Comparison of ENCODE assay signal across 28 cellular contexts in the genomic region with DNA sequence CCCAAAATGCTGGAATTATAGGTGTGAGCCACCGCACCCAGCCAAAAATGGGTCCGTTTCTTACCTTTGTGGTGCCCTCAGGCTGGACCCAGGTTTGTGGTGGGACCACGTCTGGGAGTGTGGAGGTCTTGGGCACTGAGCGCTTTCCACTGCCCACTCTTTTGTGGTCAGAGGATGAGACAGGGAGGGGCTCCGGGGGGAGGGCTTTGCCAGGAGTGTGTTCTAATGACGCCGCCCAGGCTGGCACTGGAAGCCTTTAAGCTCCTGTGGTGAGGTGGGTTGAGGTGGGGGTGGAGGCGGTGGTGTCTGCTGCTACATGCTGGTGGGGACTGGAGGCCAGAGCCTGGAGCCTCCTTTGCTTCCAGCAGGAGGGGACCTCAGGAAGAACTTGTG. TPM values are rescaled to one million over a fixed set of nuclear protein-coding genes. Genes with fewer than 3 reads are reported as not detected.
DNase-seq lines count a peak whose midpoint lies in the region; ATAC-seq, FAIRE-seq and TF ChIP-seq lines count a peak whose summit lies in the region.
"Had no signal": no experiment of that assay in that cellular context is flagged by ENCODE, and none has a peak within 500 bp of the region (broad histone marks: within the 10 kb centered on the region; RNA-seq: fewer than 3 reads in every experiment).

No MANE protein-coding gene starts in this region.

- H2AFZ ChIP-seq in trophoblast cell (ENCODE audit: insufficient read depth, low read length, poor library complexity) (no peak overlapping the region), HepG2 (ENCODE audit: low read length) (no peak overlapping the region)
- H2AFZ ChIP-seq: parathyroid adenoma had no signal

- H2BK5ac ChIP-seq in trophoblast cell (ENCODE audit: low read depth, low read length, poor library complexity), result no peak overlapping the region

- FAIRE-seq in HepG2 (lab: Jason Lieb, UNC), result no peak
- FAIRE-seq: HTR-8/SVneo had no signal

- peaks cover 32% of the 10 kb centered on the region for H3K4me1 ChIP-seq in BLaER1
- no peaks in the 10 kb centered on the region for H3K4me1 ChIP-seq in HEK293 (ENCODE audit: control insufficient read depth, insufficient read depth, low read length)
- peaks cover 13% of the 10 kb centered on the region for H3K4me1 ChIP-seq in endodermal cell (ENCODE audit: control insufficient read depth, insufficient read depth, low read length)
- H3K4me1 ChIP-seq in trophoblast cell (ENCODE audit: control insufficient read depth in 1 of 2, insufficient read depth in 2 of 2, low read length in 2 of 2), result peaks cover 5 to 17% of the 10 kb centered on the region in 2 experiments
- H3K4me1 ChIP-seq in HepG2 (ENCODE audit: insufficient read depth, low read length), result no peaks in the 10 kb centered on the region
- H3K4me1 ChIP-seq in stomach, result no peaks in the 10 kb centered on the region
- H3K4me1 ChIP-seq: body of pancreas, parathyroid adenoma had no signal

- in situ Hi-C loops in HepG2 (cut with HindIII; ENCODE audit: extremely low pct_ligation_motif_present, low pct_unique_long_range_greater_than_20kb), result no loop called here

- no peak overlapping the region for H2BK120ac ChIP-seq in trophoblast cell (ENCODE audit: insufficient read depth, low read length, poor library complexity)

- H3K4ac ChIP-seq in trophoblast cell (ENCODE audit: low read depth, low read length), result no peak overlapping the region

- no peak overlapping the region for H4K12ac ChIP-seq in trophoblast cell (ENCODE audit: low read depth, low read length)

- ATAC-seq in HG02763 (IDR thresholded peaks at IDR 0.05; ENCODE audit: unreplicated experiment) (no peak), HG02623 (IDR thresholded peaks at IDR 0.05; ENCODE audit: unreplicated experiment) (no peak), HepG2 (no peak)
- ATAC-seq: activated CD4-positive, alpha-beta T cell treated with anti-CD3 and anti-CD28 coated beads for 36 hours; activated T-cell treated with anti-CD3 and anti-CD28 coated beads, Interleukin-2, amount 50 U/mL, for 4 hours; body of pancreas; stimulated activated naive CD8-positive, alpha-beta T cell treated with anti-CD3 and anti-CD28 coated beads, Interleukin-15, amount 100 ng/mL, for 72 hours had no signal

- H3K14ac ChIP-seq in trophoblast cell (ENCODE audit: low read length), result no peak overlapping the region

- H3K27ac ChIP-seq in BLaER1 (0 out of 2 replicates have a peak overlapping the region, but pooled peaks have one; percentile 0), HEK293 (ENCODE audit: extremely low read depth, low read depth, low read length) (no peak overlapping the region), endodermal cell (ENCODE audit: low read depth, low read length) (no peak overlapping the region), trophoblast cell (ENCODE audit: low read depth, low read length) (no peak overlapping the region), HepG2 (ENCODE audit: extremely low read length, insufficient read depth, low read length) (no peak overlapping the region), stomach (no peak overlapping the region)
- H3K27ac ChIP-seq: body of pancreas, parathyroid adenoma, RWPE1, SK-N-MC, thyroid gland had no signal

- peak overlapping the region; percentile 12 for H4K91ac ChIP-seq in trophoblast cell (ENCODE audit: low read depth, low read length)

- H3K36me3 Mint-ChIP-seq in endodermal cell (ENCODE audit: low read depth), result no peaks in the 10 kb centered on the region

- H3K4me3 Mint-ChIP-seq in endodermal cell, result no peak overlapping the region
- H3K4me3 Mint-ChIP-seq: activated CD4-positive, alpha-beta T cell treated with anti-CD3 and anti-CD28 coated beads for 36 hours; activated T-cell treated with anti-CD3 and anti-CD28 coated beads, Interleukin-2, amount 50 U/mL, for 4 hours; B cell; stimulated activated naive CD8-positive, alpha-beta T cell treated with anti-CD3 and anti-CD28 coated beads, Interleukin-15, amount 100 ng/mL, for 72 hours had no signal

- no peaks in the 10 kb centered on the region for H3K27me3 Mint-ChIP-seq in endodermal cell (ENCODE audit: insufficient read depth)
- H3K27me3 Mint-ChIP-seq: activated CD4-positive, alpha-beta T cell treated with anti-CD3 and anti-CD28 coated beads for 36 hours; B cell; stimulated activated naive CD8-positive, alpha-beta T cell treated with anti-CD3 and anti-CD28 coated beads, Interleukin-15, amount 100 ng/mL, for 72 hours had no signal

- CTCF ChIA-PET in HEK293 (lab: Yijun Ruan, JAX) (interaction anchor here (0.6 to 0.9 kb wide), 3 partner anchors 8 to 256 kb away, joined by 3 read pairs; no protein-coding TSS in a partner anchor), HepG2 (lab: Yijun Ruan, JAX; ENCODE audit: low intra/inter-chr PET ratio, low total read pairs) (no interaction called here)

- no peak overlapping the region for H2BK12ac ChIP-seq in trophoblast cell (ENCODE audit: low read length)

- POLR2A ChIA-PET in HEK293 (lab: Yijun Ruan, JAX), result interaction anchor here (1.5 kb wide), 1 partner anchor 8 kb away, joined by 5 read pairs; no protein-coding TSS in a partner anchor
- POLR2A ChIA-PET in HepG2 (lab: Yijun Ruan, JAX), result no interaction called here

- H3K23ac ChIP-seq in trophoblast cell (ENCODE audit: low read length), result no peak overlapping the region

- H3K18ac ChIP-seq in trophoblast cell (ENCODE audit: low read length), result no peak overlapping the region

- H3K4me3 ChIP-seq in BLaER1, result no peak overlapping the region
- no peak overlapping the region for H3K4me3 ChIP-seq in HEK293 (ENCODE audit: low read depth, low read length)
- no peak overlapping the region for H3K4me3 ChIP-seq in endodermal cell (ENCODE audit: low read length)
- H3K4me3 ChIP-seq in trophoblast cell (ENCODE audit: low read depth, low read length), result no peak overlapping the region
- no peak overlapping the region for H3K4me3 ChIP-seq in HepG2 (replicated peaks in 1 of 3; ENCODE audit: insufficient read depth in 1 of 3, low read depth in 2 of 3, low read length in 3 of 3)
- H3K4me3 ChIP-seq in stomach, result no peak overlapping the region
- H3K4me3 ChIP-seq: body of pancreas, SK-N-MC, thyroid gland had no signal

- H3K27me3 ChIP-seq in BLaER1 (no peaks in the 10 kb centered on the region), endodermal cell (ENCODE audit: control insufficient read depth, insufficient read depth, low read length, poor library complexity, severe bottlenecking) (no peaks in the 10 kb centered on the region), trophoblast cell (ENCODE audit: insufficient read depth, low read length) (no peaks in the 10 kb centered on the region), HepG2 (ENCODE audit: control insufficient read depth in 1 of 2, insufficient read depth in 2 of 2, low read length in 2 of 2) (0 out of 5 replicates have a peak, but pooled peaks cover 0 to 10% of the 10 kb centered on the region in 2 experiments), stomach (no peaks in the 10 kb centered on the region)
- H3K27me3 ChIP-seq: body of pancreas, thyroid gland had no signal

- H3K27ac Mint-ChIP-seq in endodermal cell, result no peak overlapping the region
- H3K27ac Mint-ChIP-seq: activated CD4-positive, alpha-beta T cell treated with anti-CD3 and anti-CD28 coated beads for 36 hours; B cell; stimulated activated naive CD8-positive, alpha-beta T cell treated with anti-CD3 and anti-CD28 coated beads, Interleukin-15, amount 100 ng/mL, for 72 hours had no signal

- H4K20me1 ChIP-seq in BLaER1, result peaks cover 12% of the 10 kb centered on the region; the same call in 1 of the 2 replicates
- H4K20me1 ChIP-seq in HepG2 (ENCODE audit: insufficient read depth, low read length), result no peaks in the 10 kb centered on the region

- DNase-seq in endodermal cell (peak; percentile 49), trophoblast cell (no peak), HepG2 (ENCODE audit: low spot score) (no peak), stomach (no peak)
- DNase-seq: activated CD4-positive, alpha-beta T cell treated with anti-CD3 and anti-CD28 coated beads for 36 hours; activated T-cell treated with anti-CD3 and anti-CD28 coated beads, Interleukin-2, amount 50 U/mL, for 4 hours; body of pancreas; cerebellar nuclear complex; islet precursor cell; KG1; MM.1S; NCI-H1417; NCI-H2081 treated with DMSO at 0.1 percent for 48 hours; NCI-H345; NCI-H82; right cardiac atrium; stimulated activated CD4-positive, alpha-beta T cell treated with anti-CD3 and anti-CD28 coated beads, Interleukin-15, amount 100 ng/mL, for 24 hours; stimulated activated naive CD8-positive, alpha-beta T cell treated with anti-CD3 and anti-CD28 coated beads, Interleukin-15, amount 100 ng/mL, for 72 hours; thyroid gland had no signal

- no peak overlapping the region for H4K8ac ChIP-seq in trophoblast cell (ENCODE audit: low read depth, low read length)

- no peaks in the 10 kb centered on the region for H3K9me3 Mint-ChIP-seq in endodermal cell
- H3K9me3 Mint-ChIP-seq: activated T-cell treated with anti-CD3 and anti-CD28 coated beads, Interleukin-2, amount 50 U/mL, for 4 hours; stimulated activated naive CD8-positive, alpha-beta T cell treated with anti-CD3 and anti-CD28 coated beads, Interleukin-15, amount 100 ng/mL, for 72 hours had no signal

- H3K9ac ChIP-seq in BLaER1, result no peak overlapping the region
- no peak overlapping the region for H3K9ac ChIP-seq in endodermal cell (ENCODE audit: extremely low read depth, low read length, poor library complexity, severe bottlenecking)
- H3K9ac ChIP-seq in trophoblast cell (ENCODE audit: low read length), result no peak overlapping the region
- H3K9ac ChIP-seq in HepG2 (ENCODE audit: insufficient read depth, low read depth, low read length), result no peak overlapping the region
- H3K9ac ChIP-seq: parathyroid adenoma had no signal

- H2AK5ac ChIP-seq in trophoblast cell (ENCODE audit: low read length), result no peak overlapping the region

- no peaks in the 10 kb centered on the region for H3K79me2 ChIP-seq in trophoblast cell (ENCODE audit: control insufficient read depth, insufficient read depth, low read length, poor library complexity)
- H3K79me2 ChIP-seq in HepG2 (ENCODE audit: insufficient read depth, low read length), result no peaks in the 10 kb centered on the region
- H3K79me2 ChIP-seq: parathyroid adenoma had no signal

- TF ChIP-seq EP300 in HepG2 (IDR thresholded peaks at IDR 0.05; ENCODE audit: low read depth in 2 of 2, low read length in 2 of 2) (no peak), HepG2 (CRISPR knock-in tag; IDR thresholded peaks at IDR 0.05; ENCODE audit: borderline replicate concordance) (no peak), stomach (IDR thresholded peaks at IDR 0.05) (no peak)

- H3K4me2 ChIP-seq in BLaER1 (0 out of 2 replicates have a peak overlapping the region, but pooled peaks have one; percentile 5), trophoblast cell (ENCODE audit: low read length) (no peak overlapping the region), HepG2 (ENCODE audit: low read depth, low read length) (no peak overlapping the region)

- no peaks in the 10 kb centered on the region for H3K9me3 ChIP-seq in BLaER1
- H3K9me3 ChIP-seq in HEK293 (ENCODE audit: control insufficient read depth, insufficient read depth, low read depth, low read length), result no peaks in the 10 kb centered on the region
- no peaks in the 10 kb centered on the region for H3K9me3 ChIP-seq in endodermal cell (ENCODE audit: control insufficient read depth, low read length)
- H3K9me3 ChIP-seq in trophoblast cell (ENCODE audit: insufficient read depth, low read depth, low read length), result no peaks in the 10 kb centered on the region
- no peaks in the 10 kb centered on the region for H3K9me3 ChIP-seq in HepG2 (ENCODE audit: low read length)
- H3K9me3 ChIP-seq in stomach, result no peaks in the 10 kb centered on the region
- H3K9me3 ChIP-seq: body of pancreas, thyroid gland had no signal

- H3K4me1 Mint-ChIP-seq in endodermal cell, result peaks cover 30% of the 10 kb centered on the region
- H3K4me1 Mint-ChIP-seq: B cell had no signal

- TF ChIP-seq POLR2A in HepG2 (IDR thresholded peaks at IDR 0.05; ENCODE audit: insufficient read depth in 1 of 2, low read depth in 2 of 2, low read length in 2 of 2) (no peak), stomach (IDR thresholded peaks at IDR 0.05) (no peak)

- BruUV-seq in HepG2 (replicated peaks; lab: Mats Ljungman, UMichigan), result no TSS peak

- WGBS in endodermal cell (ENCODE audit: insufficient coverage in 1 of 2, insufficient read length in 1 of 2), 2 experiments, result 92 to 94% methylated on average over 5 to 8 of the region's 8 CpGs
- no CpG with 5 or more reads among the region's 8 CpGs for WGBS in trophoblast cell (ENCODE audit: extremely low coverage, insufficient coverage, insufficient read length)
- WGBS in HepG2 (ENCODE audit: low lambda C conversion rate), result 50% methylated on average over 8 of the region's 8 CpGs
- WGBS in stomach, 5 donors, result 89 to 98% (median 92%) methylated on average over 5 to 8 of the region's 8 CpGs

- intact Hi-C loops in HepG2 (cut with micrococcal nuclease; ENCODE audit: unreplicated experiment) (no loop called here), stomach (cut with DNase I; ENCODE audit: low total_unique reads) (no loop called here)

- H3K36me3 ChIP-seq in BLaER1 (no peaks in the 10 kb centered on the region), HEK293 (ENCODE audit: control insufficient read depth in 2 of 2, insufficient read depth in 1 of 2, low read length in 2 of 2) (no peaks in the 10 kb centered on the region), endodermal cell (ENCODE audit: control insufficient read depth, insufficient read depth, low read length) (no peaks in the 10 kb centered on the region), trophoblast cell (ENCODE audit: control insufficient read depth in 1 of 2, insufficient read depth in 2 of 2, low read length in 2 of 2) (no peaks in the 10 kb centered on the region), HepG2 (replicated peaks in 1 of 2; ENCODE audit: control insufficient read depth in 1 of 2, insufficient read depth in 2 of 2, low read length in 2 of 2) (no peaks in the 10 kb centered on the region), stomach (no peaks in the 10 kb centered on the region)
- H3K36me3 ChIP-seq: thyroid gland had no signal

- H3K79me1 ChIP-seq in trophoblast cell (ENCODE audit: low read length), result peaks cover 2% of the 10 kb centered on the region

- TF ChIP-seq CTCF in HEK293 (tag by site-specific recombination; IDR thresholded peaks at IDR 0.05) (no peak), endodermal cell (conservative IDR thresholded peaks at IDR 0.05) (no peak), HepG2 (CRISPR knock-in tag; IDR thresholded peaks at IDR 0.05) (no peak), stomach (IDR thresholded peaks at IDR 0.05) (no peak)

- TF ChIP-seq RAD21 in HepG2 (CRISPR knock-in tag; IDR thresholded peaks at IDR 0.05), result no peak

RNA-seq across cellular contexts. Expression of gene ADCY7, which starts 12.8 kb away (rescaled TPM):
- total RNA-seq in endodermal cell (10 to 100 TPM; 30.1 to 37.2 TPM), HepG2 (2016; rRNA removed; fragmentation: Illumina TruSeq; extraction: Trizol) (2.3 and 4.3 TPM in 2 replicates), stomach (100 to 1,000 TPM in 1 of 5 donors, 10 to 100 TPM in 4; 15.1 to 216 (median 33.3) TPM)
- 6.1 TPM for polyA plus RNA-seq in endodermal cell (2013, experiment 1 of 2)
- polyA plus RNA-seq in endodermal cell (2013, experiment 2 of 2), result 5.2 TPM
- polyA plus RNA-seq in trophoblast cell (2013), result 5.7 and 6.0 TPM in 2 replicates
- total RNA-seq in HepG2 (2016; cell fraction: cytosol; rRNA removed; fragmentation: Illumina TruSeq; extraction: Trizol; ENCODE audit: low read depth), result 0.51 and 1.3 TPM in 2 replicates
- total RNA-seq in HepG2 (2016; cell fraction: insoluble cytoplasmic fraction; rRNA removed; fragmentation: Illumina TruSeq; extraction: Trizol), result 2.5 and 4.5 TPM in 2 replicates
- total RNA-seq in HepG2 (2016; cell fraction: membrane; rRNA removed; fragmentation: Illumina TruSeq; extraction: Trizol), result 1.1 and 1.8 TPM in 2 replicates
- total RNA-seq in HepG2 (2016; cell fraction: nucleus; rRNA removed; fragmentation: Illumina TruSeq; extraction: Trizol), result 3.9 and 5.9 TPM in 2 replicates
- polyA plus RNA-seq in HepG2 (2011; rRNA removed) (2.2 and 3.7 TPM in 2 replicates), stomach (1 to 10 TPM in 2 of 3 donors, under 1 TPM in 1; 0.76 to 4.4 (median 3.7) TPM)
- 1.2 and 1.5 TPM in 2 replicates for polyA plus RNA-seq in HepG2 (2011; cell fraction: cytosol; rRNA removed)
- 14.6 and 16.9 TPM in 2 replicates for polyA plus RNA-seq in HepG2 (2011; cell fraction: nucleus; rRNA removed)
- 1.7 and 3.0 TPM in 2 replicates for polyA plus RNA-seq in HepG2 (2012)
- 0.17 and 0.38 TPM in 2 replicates for polyA plus RNA-seq in HepG2 (2016; cell fraction: cytosol; fragmentation: Illumina TruSeq; extraction: Trizol; ENCODE audit: low read depth)
- 1.2 and 1.4 TPM in 2 replicates for polyA plus RNA-seq in HepG2 (2016; cell fraction: insoluble cytoplasmic fraction; fragmentation: Illumina TruSeq; extraction: Trizol; ENCODE audit: low read depth)
- 0.44 and 0.47 TPM in 2 replicates for polyA plus RNA-seq in HepG2 (2016; cell fraction: membrane; fragmentation: Illumina TruSeq; extraction: Trizol; ENCODE audit: low read depth)
- 6.9 and 8.7 TPM in 2 replicates for polyA plus RNA-seq in HepG2 (2016; cell fraction: nucleus; fragmentation: Illumina TruSeq; extraction: Trizol; ENCODE audit: insufficient read depth, low read depth)
- polyA minus RNA-seq in HepG2 (2011; rRNA and poly(A)+ RNA removed; ENCODE audit: low replicate concordance), result 17.5 and 40.6 TPM in 2 replicates
- polyA minus RNA-seq in HepG2 (2011; cell fraction: cytosol; rRNA and poly(A)+ RNA removed), result 2.0 and 5.5 TPM in 2 replicates
- polyA minus RNA-seq in HepG2 (2011; cell fraction: nucleus; rRNA and poly(A)+ RNA removed), result 9.0 and 10.2 TPM in 2 replicates
